Comparison of ENCODE assay signal across 8 cellular contexts in the genomic region with DNA sequence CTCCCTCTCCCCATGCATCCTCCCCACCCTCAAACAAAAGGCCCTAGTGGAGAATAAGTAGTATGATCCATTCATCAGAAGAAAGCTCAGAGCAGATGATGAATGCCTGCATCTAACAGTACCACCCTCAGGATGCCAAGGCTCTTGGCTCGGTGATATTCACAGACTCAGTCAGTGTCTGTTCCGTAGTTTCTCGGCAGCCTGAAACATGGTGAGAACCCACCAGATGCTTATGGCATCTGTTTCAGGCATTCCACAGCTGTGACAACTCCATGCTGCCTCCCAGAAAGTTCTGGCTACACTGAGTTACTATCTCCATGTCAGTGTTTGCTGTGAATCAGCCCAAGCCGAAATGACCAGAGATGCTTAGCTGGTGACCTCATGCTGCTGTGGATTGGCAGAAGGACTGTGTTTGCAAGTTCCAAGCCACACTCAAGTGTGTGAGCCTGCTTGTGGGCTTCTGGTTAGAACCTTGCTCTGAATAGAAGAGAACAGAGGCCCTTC.
DNase-seq lines count a peak whose midpoint lies in the region; ATAC-seq and TF ChIP-seq lines count a peak whose summit lies in the region.

No MANE protein-coding gene starts in this region.

- H3K4me1 Mint-ChIP-seq in stimulated activated effector memory CD8-positive, alpha-beta T cell treated with anti-CD3 and anti-CD28 coated beads, Interleukin-12 subunit alpha, Interleukin-12 subunit beta, amount 100 ng/mL, for 72 hours, result peaks cover 26% of the 10 kb centered on the region

- H3K27me3 ChIP-seq in RWPE2 (ENCODE audit: insufficient read depth, poor library complexity, severe bottlenecking), result no peaks in the 10 kb centered on the region

- peaks cover 41% of the 10 kb centered on the region for H3K36me3 ChIP-seq in RWPE2 (ENCODE audit: low read depth)

- H3K27ac Mint-ChIP-seq in stimulated activated effector memory CD8-positive, alpha-beta T cell treated with anti-CD3 and anti-CD28 coated beads, Interleukin-12 subunit alpha, Interleukin-12 subunit beta, amount 100 ng/mL, for 72 hours, result no peak overlapping the region

- no peaks in the 10 kb centered on the region for H3K9me3 Mint-ChIP-seq in stimulated activated effector memory CD8-positive, alpha-beta T cell treated with anti-CD3 and anti-CD28 coated beads, Interleukin-12 subunit alpha, Interleukin-12 subunit beta, amount 100 ng/mL, for 72 hours

- no peaks in the 10 kb centered on the region for H3K36me3 Mint-ChIP-seq in stimulated activated effector memory CD8-positive, alpha-beta T cell treated with anti-CD3 and anti-CD28 coated beads, Interleukin-12 subunit alpha, Interleukin-12 subunit beta, amount 100 ng/mL, for 72 hours

- no peak for TF ChIP-seq CTCF in RWPE2 (IDR thresholded peaks at IDR 0.05; ENCODE audit: poor library complexity, severe bottlenecking)

- H3K4me3 ChIP-seq in RWPE2 (ENCODE audit: severe bottlenecking), result no peak overlapping the region

- ATAC-seq in RWPE2 (ENCODE audit: low read depth) (peak; percentile 22; the same call in 1 of the 3 replicates), HG03097 (IDR thresholded peaks at IDR 0.05; ENCODE audit: low FRiP score, unreplicated experiment) (no peak), GM19455 (IDR thresholded peaks at IDR 0.05; ENCODE audit: unreplicated experiment) (no peak)
- no peak for ATAC-seq in stimulated activated effector memory CD8-positive, alpha-beta T cell treated with anti-CD3 and anti-CD28 coated beads, Interleukin-12 subunit alpha, Interleukin-12 subunit beta, amount 100 ng/mL, for 72 hours

- no peak overlapping the region for H3K4me3 Mint-ChIP-seq in stimulated activated effector memory CD8-positive, alpha-beta T cell treated with anti-CD3 and anti-CD28 coated beads, Interleukin-12 subunit alpha, Interleukin-12 subunit beta, amount 100 ng/mL, for 72 hours

- H3K9me3 ChIP-seq in RWPE2 (ENCODE audit: severe bottlenecking), result no peaks in the 10 kb centered on the region

- no peaks in the 10 kb centered on the region for H3K4me1 ChIP-seq in RWPE2 (ENCODE audit: insufficient read depth, poor library complexity, severe bottlenecking)

- DNase-seq in AG08395 (ENCODE audit: low spot score) (peak; percentile 98), RWPE2 (ENCODE audit: low spot score) (no peak), fibroblast of the conjunctiva (ENCODE audit: low read depth) (peak; percentile 89), myocyte (ENCODE audit: low read depth) (peak; percentile 99), NCI-H1417 (lab: John Stamatoyannopoulos, UW) (no peak)
- DNase-seq in stimulated activated effector memory CD8-positive, alpha-beta T cell treated with anti-CD3 and anti-CD28 coated beads, Interleukin-12 subunit alpha, Interleukin-12 subunit beta, amount 100 ng/mL, for 72 hours (ENCODE audit: low spot score in 2 of 2), result no peak

- H3K27ac ChIP-seq in RWPE2 (ENCODE audit: poor library complexity, severe bottlenecking), result no peak overlapping the region

Comparison
In these comparisons a context has a peak if more than half of its experiments do, and no peak if none do; other contexts are left out.
1. DNase-seq: peak in AG08395 (single experiment), fibroblast of the conjunctiva (single experiment) and myocyte (single experiment); none in RWPE2 (single experiment), stimulated activated effector memory CD8-positive, alpha-beta T cell treated with anti-CD3 and anti-CD28 coated beads, Interleukin-12 subunit alpha, Interleukin-12 subunit beta, amount 100 ng/mL, for 72 hours (0 of 2) and NCI-H1417 (0 of 3).